Comparison of ENCODE assay signal across 1 cellular context in genomic region chr14:72779679-72780078, GRCh38.
TF ChIP-seq lines count a peak whose summit lies in the region.

No MANE protein-coding gene starts in this region.

TF ChIP-seq in HepG2, 621 proteins besides CTCF, POLR2A, EP300 and RAD21 (continued from another document):
- no peak for TF ChIP-seq JUN (CRISPR knock-in tag; IDR thresholded peaks at IDR 0.05)
- no peak for TF ChIP-seq SMYD3 (CRISPR knock-in tag; IDR thresholded peaks at IDR 0.05)
- no peak for TF ChIP-seq FOSL1 (CRISPR knock-in tag; IDR thresholded peaks at IDR 0.05; ENCODE audit: borderline replicate concordance)
- TF ChIP-seq, protein P1, sequence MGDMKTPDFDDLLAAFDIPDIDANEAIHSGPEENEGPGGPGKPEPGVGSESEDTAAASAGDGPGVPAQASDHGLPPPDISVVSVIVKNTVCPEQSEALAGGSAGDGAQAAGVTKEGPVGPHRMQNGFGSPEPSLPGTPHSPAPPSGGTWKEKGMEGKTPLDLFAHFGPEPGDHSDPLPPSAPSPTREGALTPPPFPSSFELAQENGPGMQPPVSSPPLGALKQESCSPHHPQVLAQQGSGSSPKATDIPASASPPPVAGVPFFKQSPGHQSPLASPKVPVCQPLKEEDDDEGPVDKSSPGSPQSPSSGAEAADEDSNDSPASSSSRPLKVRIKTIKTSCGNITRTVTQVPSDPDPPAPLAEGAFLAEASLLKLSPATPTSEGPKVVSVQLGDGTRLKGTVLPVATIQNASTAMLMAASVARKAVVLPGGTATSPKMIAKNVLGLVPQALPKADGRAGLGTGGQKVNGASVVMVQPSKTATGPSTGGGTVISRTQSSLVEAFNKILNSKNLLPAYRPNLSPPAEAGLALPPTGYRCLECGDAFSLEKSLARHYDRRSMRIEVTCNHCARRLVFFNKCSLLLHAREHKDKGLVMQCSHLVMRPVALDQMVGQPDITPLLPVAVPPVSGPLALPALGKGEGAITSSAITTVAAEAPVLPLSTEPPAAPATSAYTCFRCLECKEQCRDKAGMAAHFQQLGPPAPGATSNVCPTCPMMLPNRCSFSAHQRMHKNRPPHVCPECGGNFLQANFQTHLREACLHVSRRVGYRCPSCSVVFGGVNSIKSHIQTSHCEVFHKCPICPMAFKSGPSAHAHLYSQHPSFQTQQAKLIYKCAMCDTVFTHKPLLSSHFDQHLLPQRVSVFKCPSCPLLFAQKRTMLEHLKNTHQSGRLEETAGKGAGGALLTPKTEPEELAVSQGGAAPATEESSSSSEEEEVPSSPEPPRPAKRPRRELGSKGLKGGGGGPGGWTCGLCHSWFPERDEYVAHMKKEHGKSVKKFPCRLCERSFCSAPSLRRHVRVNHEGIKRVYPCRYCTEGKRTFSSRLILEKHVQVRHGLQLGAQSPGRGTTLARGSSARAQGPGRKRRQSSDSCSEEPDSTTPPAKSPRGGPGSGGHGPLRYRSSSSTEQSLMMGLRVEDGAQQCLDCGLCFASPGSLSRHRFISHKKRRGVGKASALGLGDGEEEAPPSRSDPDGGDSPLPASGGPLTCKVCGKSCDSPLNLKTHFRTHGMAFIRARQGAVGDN (CRISPR knock-in tag; IDR thresholded peaks at IDR 0.05) = 0 out of 2 replicates have a peak, but pooled peaks have one; percentile 21
- TF ChIP-seq SIX1 (CRISPR knock-in tag; IDR thresholded peaks at IDR 0.05; ENCODE audit: borderline replicate concordance) = no peak
- TF ChIP-seq GATAD2A (CRISPR knock-in tag; IDR thresholded peaks at IDR 0.05) = 0 out of 2 replicates have a peak, but pooled peaks have one; percentile 25
- no peak for TF ChIP-seq PPARG (CRISPR knock-in tag; conservative IDR thresholded peaks at IDR 0.05)
- TF ChIP-seq, protein P2, sequence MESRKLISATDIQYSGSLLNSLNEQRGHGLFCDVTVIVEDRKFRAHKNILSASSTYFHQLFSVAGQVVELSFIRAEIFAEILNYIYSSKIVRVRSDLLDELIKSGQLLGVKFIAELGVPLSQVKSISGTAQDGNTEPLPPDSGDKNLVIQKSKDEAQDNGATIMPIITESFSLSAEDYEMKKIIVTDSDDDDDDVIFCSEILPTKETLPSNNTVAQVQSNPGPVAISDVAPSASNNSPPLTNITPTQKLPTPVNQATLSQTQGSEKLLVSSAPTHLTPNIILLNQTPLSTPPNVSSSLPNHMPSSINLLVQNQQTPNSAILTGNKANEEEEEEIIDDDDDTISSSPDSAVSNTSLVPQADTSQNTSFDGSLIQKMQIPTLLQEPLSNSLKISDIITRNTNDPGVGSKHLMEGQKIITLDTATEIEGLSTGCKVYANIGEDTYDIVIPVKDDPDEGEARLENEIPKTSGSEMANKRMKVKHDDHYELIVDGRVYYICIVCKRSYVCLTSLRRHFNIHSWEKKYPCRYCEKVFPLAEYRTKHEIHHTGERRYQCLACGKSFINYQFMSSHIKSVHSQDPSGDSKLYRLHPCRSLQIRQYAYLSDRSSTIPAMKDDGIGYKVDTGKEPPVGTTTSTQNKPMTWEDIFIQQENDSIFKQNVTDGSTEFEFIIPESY (CRISPR knock-in tag; IDR thresholded peaks at IDR 0.05) = no peak
- 0 out of 2 replicates have a peak, but pooled peaks have one; percentile 12 for TF ChIP-seq ARID5B (CRISPR knock-in tag; IDR thresholded peaks at IDR 0.05)
- TF ChIP-seq SETDB1 (CRISPR knock-in tag; IDR thresholded peaks at IDR 0.05; ENCODE audit: borderline replicate concordance) = no peak
- no peak for TF ChIP-seq MEF2D (CRISPR knock-in tag; IDR thresholded peaks at IDR 0.05)
